ENCODE assay signal across 14 cellular contexts in genomic region chr1:21320410-21321107, GRCh38. TPM values are rescaled to one million over a fixed set of nuclear protein-coding genes. Genes with fewer than 3 reads are reported as not detected.
DNase-seq lines count a peak whose midpoint lies in the region; ATAC-seq and TF ChIP-seq lines count a peak whose summit lies in the region.
"Had no signal": no experiment of that assay in that cellular context is flagged by ENCODE, and none has a peak within 500 bp of the region (broad histone marks: within the 10 kb centered on the region; RNA-seq: fewer than 3 reads in every experiment).

No MANE protein-coding gene starts in this region.

- TF ChIP-seq POLR2A in transverse colon (IDR thresholded peaks at IDR 0.05), result no peak

- ATAC-seq in activated naive CD4-positive, alpha-beta T cell treated with anti-CD3 and anti-CD28 coated beads, Interleukin-2, amount 50 U/mL, for 72 hours, result no peak
- ATAC-seq in HG03108 (IDR thresholded peaks at IDR 0.05; ENCODE audit: unreplicated experiment), result no peak

- H3K36me3 ChIP-seq in transverse colon, result no peaks in the 10 kb centered on the region

- no peak for DNase-seq in activated naive CD4-positive, alpha-beta T cell treated with anti-CD3 and anti-CD28 coated beads, Interleukin-2, amount 50 U/mL, for 72 hours (ENCODE audit: low spot score in 2 of 2)
- DNase-seq in activated naive CD4-positive, alpha-beta T cell treated with anti-CD3 and anti-CD28 coated beads, Interleukin-2, amount 50 U/mL, for 16 hours, result no peak
- peak; percentile 57 for DNase-seq in choroid plexus epithelial cell (ENCODE audit: low read depth)
- no peak for DNase-seq in neural crest cell (ENCODE audit: low read depth, low spot score)
- DNase-seq in transverse colon, result no peak
- DNase-seq in AML-193 (lab: John Stamatoyannopoulos, UW), result no peak
- no peak for DNase-seq in activated effector memory CD4-positive, alpha-beta T cell treated with anti-CD3 and anti-CD28 coated beads, Interleukin-2, amount 50 U/mL, for 16 hours
- DNase-seq: activated CD4-positive, alpha-beta T cell treated with anti-CD3 and anti-CD28 coated beads for 48 hours; activated gamma-delta T cell; hypothalamus; KBM-7; NCI-H1930 had no signal

- peak overlapping the region; percentile 36 to 46 for H3K27ac Mint-ChIP-seq in activated naive CD4-positive, alpha-beta T cell treated with anti-CD3 and anti-CD28 coated beads, Interleukin-2, amount 50 U/mL, for 72 hours
- no peak overlapping the region for H3K27ac Mint-ChIP-seq in neural crest cell (ENCODE audit: unreplicated experiment)

- TF ChIP-seq CTCF in choroid plexus epithelial cell (conservative IDR thresholded peaks at IDR 0.05; ENCODE audit: low read depth, low read length) (no peak), neural crest cell (conservative IDR thresholded peaks at IDR 0.05) (no peak), transverse colon (IDR thresholded peaks at IDR 0.05) (no peak)

- no peak for TF ChIP-seq EP300 in transverse colon (IDR thresholded peaks at IDR 0.05; ENCODE audit: low read depth)

- in situ Hi-C loops in transverse colon (cut with MboI; ENCODE audit: low pct_ligation_motif_present in 1 of 4, low pct_unique_long_range_greater_than_20kb in 1 of 4, low sequenced_read_pairs in 3 of 4), result no loop called here

- H3K9me3 ChIP-seq in transverse colon, result no peaks in the 10 kb centered on the region

- peak overlapping the region; percentile 69 to 90 (median 76) for H3K27ac ChIP-seq in transverse colon

- peaks cover 0 to 10% of the 10 kb centered on the region in 2 donors for H3K36me3 Mint-ChIP-seq in activated naive CD4-positive, alpha-beta T cell treated with anti-CD3 and anti-CD28 coated beads, Interleukin-2, amount 50 U/mL, for 72 hours
- no peaks in the 10 kb centered on the region for H3K36me3 Mint-ChIP-seq in neural crest cell (ENCODE audit: low read depth)

- no peaks in the 10 kb centered on the region for H3K27me3 ChIP-seq in transverse colon

- H3K4me3 ChIP-seq in choroid plexus epithelial cell (ENCODE audit: low read depth, low read length) (no peak overlapping the region), transverse colon (no peak overlapping the region)
- H3K4me3 ChIP-seq: lung had no signal

- 87 to 88% methylated on average over 7 to 12 of the region's 12 CpGs for whole genome bisulfite sequencing in transverse colon (ENCODE audit: low coverage in 1 of 2), 2 donors

- peak overlapping the region; percentile 2 for H3K4me3 Mint-ChIP-seq in neural crest cell

- no peaks in the 10 kb centered on the region for H3K27me3 Mint-ChIP-seq in neural crest cell (ENCODE audit: low read depth)

- H3K4me1 ChIP-seq in transverse colon, result peaks cover 60 to 96% (median 66%) of the 10 kb centered on the region in 4 donors

- peaks cover 76% of the 10 kb centered on the region for H3K4me1 Mint-ChIP-seq in neural crest cell

- intact Hi-C loops in transverse colon (cut with DNase I; ENCODE audit: low total_unique reads), result no loop called here

- no peaks in the 10 kb centered on the region for H3K9me3 Mint-ChIP-seq in activated naive CD4-positive, alpha-beta T cell treated with anti-CD3 and anti-CD28 coated beads, Interleukin-2, amount 50 U/mL, for 72 hours
- H3K9me3 Mint-ChIP-seq in neural crest cell, result no peaks in the 10 kb centered on the region

RNA-seq across cellular contexts. Expression of gene ECE1, which starts 30.3 kb away (rescaled TPM):
- 100 to 1,000 TPM; 111 to 118 TPM for total RNA-seq in activated naive CD4-positive, alpha-beta T cell treated with anti-CD3 and anti-CD28 coated beads, Interleukin-2, amount 50 U/mL, for 72 hours
- total RNA-seq in neural crest cell (38.3 and 40.3 TPM in 2 replicates), transverse colon (100 to 1,000 TPM in 3 of 4 donors, 10 to 100 TPM in 1; 55.9 to 149 (median 112) TPM)
